28 cellular contexts compared by ENCODE assay signal in the genomic region with DNA sequence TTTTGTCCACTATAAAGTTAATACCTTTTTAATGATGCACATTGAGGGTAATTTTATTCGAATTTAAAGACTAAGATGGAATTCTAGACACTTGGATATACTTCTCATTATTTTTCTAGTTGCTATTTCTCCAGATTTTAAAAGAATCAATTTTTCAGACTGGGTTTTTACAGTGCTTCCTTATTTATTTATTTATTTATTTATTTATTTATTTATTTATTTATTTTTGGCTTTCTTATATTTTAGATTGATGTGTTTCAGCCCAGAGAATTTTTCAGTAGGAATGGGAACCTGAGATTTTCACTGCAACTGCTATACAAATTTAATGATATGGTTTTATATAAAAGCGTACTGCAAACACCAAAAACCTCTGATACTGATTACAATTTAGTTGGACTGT.
"Had no signal": no experiment of that assay in that cellular context is flagged by ENCODE, and none has a peak within 500 bp of the region (broad histone marks: within the 10 kb centered on the region; RNA-seq: fewer than 3 reads in every experiment).

No MANE protein-coding gene starts in this region.

- FAIRE-seq: urothelium cell line had no signal

- H3K4me3 Mint-ChIP-seq: stimulated activated effector memory CD8-positive, alpha-beta T cell treated with anti-CD3 and anti-CD28 coated beads, Interleukin-12 subunit alpha, Interleukin-12 subunit beta, amount 100 ng/mL, for 72 hours; stimulated activated memory B cell treated with anti-CD40 and anti-IgM and Interleukin-4, amounts not matched to agents 10 μg/mL and 1 μg/mL and 100 μg/mL, for 72 hours; stimulated activated naive CD8-positive, alpha-beta T cell treated with anti-CD3 and anti-CD28 coated beads, Interleukin-15, amount 100 ng/mL, for 72 hours; stimulated activated naive CD8-positive, alpha-beta T cell treated with anti-CD3 and anti-CD28 coated beads, Interleukin-15, Interleukin-2, amounts not matched to agents 100 ng/mL and 50 ng/mL, for 24 hours; type B pancreatic cell had no signal

- H3K4me3 ChIP-seq: stomach, suprapubic skin, testis, thoracic aorta, thyroid gland, tibial artery, tibial nerve, transverse colon, upper lobe of left lung, upper lobe of right lung, uterus, vagina had no signal

- H3K27me3 ChIP-seq: stomach, suprapubic skin, testis, thyroid gland, tibial artery, tibial nerve, transverse colon, upper lobe of left lung, upper lobe of right lung, uterus, vagina had no signal

- H3K36me3 ChIP-seq: stomach, suprapubic skin, thoracic aorta, thyroid gland, tibial artery, tibial nerve, transverse colon, upper lobe of left lung, upper lobe of right lung, uterus, vagina had no signal

- H3K9me3 ChIP-seq: stomach, suprapubic skin, testis, thoracic aorta, thyroid gland, tibial artery, tibial nerve, transverse colon, upper lobe of left lung, upper lobe of right lung, uterus, vagina had no signal

- H3K4me1 ChIP-seq: stomach, suprapubic skin, testis, thyroid gland, tibial artery, tibial nerve, transverse colon, upper lobe of left lung, upper lobe of right lung, uterus, vagina had no signal

- H3K4me1 Mint-ChIP-seq: stimulated activated effector memory CD8-positive, alpha-beta T cell treated with anti-CD3 and anti-CD28 coated beads, Interleukin-12 subunit alpha, Interleukin-12 subunit beta, amount 100 ng/mL, for 72 hours; stimulated activated memory B cell treated with anti-CD40 and anti-IgM and Interleukin-4, amounts not matched to agents 10 μg/mL and 1 μg/mL and 100 μg/mL, for 72 hours; stimulated activated naive CD8-positive, alpha-beta T cell treated with anti-CD3 and anti-CD28 coated beads, Interleukin-15, amount 100 ng/mL, for 72 hours had no signal

- DNase-seq: stimulated activated CD4-positive, alpha-beta T cell treated with anti-CD3 and anti-CD28 coated beads, Interleukin-2, amount 100 ng/mL, for 48 hours; stimulated activated CD4-positive, alpha-beta T cell treated with anti-CD3 and anti-CD28 coated beads, Interleukin-4, amount 100 ng/mL, for 1 hour; stimulated activated CD4-positive, alpha-beta T cell treated with anti-CD3 and anti-CD28 coated beads, Interleukin-4, amount 100 ng/mL, for 24 hours; stimulated activated CD4-positive, alpha-beta T cell treated with anti-CD3 and anti-CD28 coated beads, Interleukin-4, amount 100 ng/mL, for 4 hours; stimulated activated CD8-positive, alpha-beta memory T cell treated with anti-CD3 and anti-CD28 coated beads, Interleukin-4, amount 100 ng/mL, for 48 hours; stimulated activated naive CD4-positive, alpha-beta T cell; stimulated activated naive CD4-positive, alpha-beta T cell treated with Interleukin-2 at 50 U/mL for 16 hours; stimulated activated naive CD8-positive, alpha-beta T cell treated with anti-CD3 and anti-CD28 coated beads, Interleukin-15, amount 100 ng/mL, for 72 hours; stimulated activated naive CD8-positive, alpha-beta T cell treated with anti-CD3 and anti-CD28 coated beads, Interleukin-15, Interleukin-2, amounts not matched to agents 100 U/mL and 50 U/mL, for 24 hours; stomach; substantia nigra; testis; thyroid gland; tibial artery; transverse colon; trophoblast cell; upper lobe of left lung; upper lobe of right lung; uterus had no signal

- H3K36me3 Mint-ChIP-seq: stimulated activated effector memory CD8-positive, alpha-beta T cell treated with anti-CD3 and anti-CD28 coated beads, Interleukin-12 subunit alpha, Interleukin-12 subunit beta, amount 100 ng/mL, for 72 hours; stimulated activated memory B cell treated with anti-CD40 and anti-IgM and Interleukin-4, amounts not matched to agents 10 μg/mL and 1 μg/mL and 100 μg/mL, for 72 hours; type B pancreatic cell had no signal

- ATAC-seq: stimulated activated effector memory CD8-positive, alpha-beta T cell treated with anti-CD3 and anti-CD28 coated beads, Interleukin-12 subunit alpha, Interleukin-12 subunit beta, amount 100 ng/mL, for 72 hours; stimulated activated memory B cell treated with anti-CD40 and anti-IgM and Interleukin-4, amounts not matched to agents 10 μg/mL and 1 μg/mL and 100 μg/mL, for 72 hours; stimulated activated naive CD8-positive, alpha-beta T cell treated with anti-CD3 and anti-CD28 coated beads, Interleukin-15, amount 100 ng/mL, for 72 hours; stimulated activated naive CD8-positive, alpha-beta T cell treated with anti-CD3 and anti-CD28 coated beads, Interleukin-15, Interleukin-2, amounts not matched to agents 100 U/mL and 50 U/mL, for 24 hours; upper lobe of right lung had no signal

- H3K9me3 Mint-ChIP-seq: stimulated activated memory B cell treated with anti-CD40 and anti-IgM and Interleukin-4, amounts not matched to agents 10 μg/mL and 1 μg/mL and 100 μg/mL, for 72 hours; stimulated activated naive CD8-positive, alpha-beta T cell treated with anti-CD3 and anti-CD28 coated beads, Interleukin-15, amount 100 ng/mL, for 72 hours; stimulated activated naive CD8-positive, alpha-beta T cell treated with anti-CD3 and anti-CD28 coated beads, Interleukin-15, Interleukin-2, amounts not matched to agents 100 ng/mL and 50 ng/mL, for 24 hours; type B pancreatic cell had no signal

- H3K27ac ChIP-seq: stomach, suprapubic skin, testis, thoracic aorta, thyroid gland, tibial artery, tibial nerve, transverse colon, upper lobe of left lung, upper lobe of right lung, uterus, vagina had no signal

- H3K27me3 Mint-ChIP-seq: stimulated activated memory B cell treated with anti-CD40 and anti-IgM and Interleukin-4, amounts not matched to agents 10 μg/mL and 1 μg/mL and 100 μg/mL, for 72 hours; stimulated activated naive CD8-positive, alpha-beta T cell treated with anti-CD3 and anti-CD28 coated beads, Interleukin-15, amount 100 ng/mL, for 72 hours; stimulated activated naive CD8-positive, alpha-beta T cell treated with anti-CD3 and anti-CD28 coated beads, Interleukin-15, Interleukin-2, amounts not matched to agents 100 ng/mL and 50 ng/mL, for 24 hours; type B pancreatic cell had no signal

- H3K27ac Mint-ChIP-seq: stimulated activated effector memory CD8-positive, alpha-beta T cell treated with anti-CD3 and anti-CD28 coated beads, Interleukin-12 subunit alpha, Interleukin-12 subunit beta, amount 100 ng/mL, for 72 hours; stimulated activated memory B cell treated with anti-CD40 and anti-IgM and Interleukin-4, amounts not matched to agents 10 μg/mL and 1 μg/mL and 100 μg/mL, for 72 hours; stimulated activated naive CD8-positive, alpha-beta T cell treated with anti-CD3 and anti-CD28 coated beads, Interleukin-15, amount 100 ng/mL, for 72 hours; stimulated activated naive CD8-positive, alpha-beta T cell treated with anti-CD3 and anti-CD28 coated beads, Interleukin-15, Interleukin-2, amounts not matched to agents 100 ng/mL and 50 ng/mL, for 24 hours; type B pancreatic cell had no signal
